ENCODE assay signal across 25 cellular contexts in genomic region chr17:19329136-19329535, GRCh38. TPM values are rescaled to one million over a fixed set of nuclear protein-coding genes. Genes with fewer than 3 reads are reported as not detected.
"Had no signal": no experiment of that assay in that cellular context is flagged by ENCODE, and none has a peak within 500 bp of the region (broad histone marks: within the 10 kb centered on the region; RNA-seq: fewer than 3 reads in every experiment).

No MANE protein-coding gene starts in this region.

- H3K27ac ChIP-seq: SJCRH30, VCaP had no signal

- H3K4me3 ChIP-seq: SJCRH30 had no signal

- H3K27me3 ChIP-seq: SJCRH30 had no signal

- ATAC-seq: activated CD4-positive, alpha-beta T cell treated with anti-CD3 and anti-CD28 coated beads for 36 hours; activated CD8-positive, alpha-beta T cell treated with anti-CD3 and anti-CD28 coated beads, Interleukin-2, amount 10 ng/mL, durations not matched to agents 7 days and 5 days; Panc1 had no signal

- DNase-seq: activated CD4-positive, alpha-beta T cell treated with anti-CD3 and anti-CD28 coated beads for 36 hours; activated CD4-positive, alpha-beta T cell treated with anti-CD3 and anti-CD28 coated beads, Interleukin-2, amount 50 U/mL, for 1 hour; activated CD8-positive, alpha-beta memory T cell treated with anti-CD3 and anti-CD28 coated beads, Interleukin-2, amount 50 U/mL, for 48 hours; activated CD8-positive, alpha-beta T cell treated with anti-CD3 and anti-CD28 coated beads, Interleukin-2, amount 10 ng/mL, durations not matched to agents 7 days and 5 days; activated gamma-delta T cell; activated naive CD4-positive, alpha-beta T cell treated with anti-CD3 and anti-CD28 coated beads for 36 hours; activated T-cell treated with anti-CD3 and anti-CD28 coated beads, Interleukin-2, amount 50 U/mL, for 1 hour; KG1; NCI-H1092 treated with DMSO at 0.1 percent for 48 hours; NCI-H1417 treated with DMSO at 0.1 percent for 48 hours; NCI-H1694; NCI-H2029 treated with DMSO at 0.1 percent for 48 hours; NCI-H510A treated with DMSO at 0.1 percent for 48 hours; NCI-H69; NK-92 treated with Interleukin-12 subunit alpha and Interleukin-12 subunit beta, amount 100 ng/mL, for 24 hours; OCI-M1; Right ventricle myocardium superior; RPMI8226; SJCRH30; SK-N-SH; T-helper 1 cell had no signal

RNA-seq across cellular contexts. Expression of gene MFAP4, which starts 57.9 kb away (rescaled TPM):
- total RNA-seq: activated CD4-positive, alpha-beta T cell treated with anti-CD3 and anti-CD28 coated beads for 36 hours; activated CD8-positive, alpha-beta T cell treated with anti-CD3 and anti-CD28 coated beads, Interleukin-2, amount 10 ng/mL, durations not matched to agents 7 days and 5 days; activated naive CD4-positive, alpha-beta T cell treated with anti-CD3 and anti-CD28 coated beads for 36 hours; M059J; T-helper 2 cell treated with Interferon-gamma antibody and Interleukin-4, amounts not matched to agents 100 ng/mL and 5 ng/mL, for 36 hours had no signal
